In genomic region chr17:73179387-73179786, GRCh38 we compare ENCODE assay signal across 8 cellular contexts. TPM values are rescaled to one million over a fixed set of nuclear protein-coding genes. Genes with fewer than 3 reads are reported as not detected.
"Had no signal": no experiment of that assay in that cellular context is flagged by ENCODE, and none has a peak within 500 bp of the region (broad histone marks: within the 10 kb centered on the region; RNA-seq: fewer than 3 reads in every experiment).

No MANE protein-coding gene starts in this region.

- H3K9me3 Mint-ChIP-seq: HFFc6 had no signal

- H3K4me1 ChIP-seq: HAP-1 had no signal

- H3K27me3 Mint-ChIP-seq: IgD-negative memory B cell had no signal

- H3K4me3 ChIP-seq: GM23248, HAP-1 had no signal

- H3K27ac Mint-ChIP-seq: HFFc6, IgD-negative memory B cell had no signal

- H3K9me3 ChIP-seq: HAP-1 had no signal

- H3K4me3 Mint-ChIP-seq: HFFc6, IgD-negative memory B cell had no signal

- H3K36me3 ChIP-seq: HAP-1 had no signal

- H3K4me1 Mint-ChIP-seq: IgD-negative memory B cell had no signal

- H3K9ac ChIP-seq: GM23248 had no signal

- H2AFZ ChIP-seq: GM23248 had no signal

- ATAC-seq: HCT116 had no signal

- DNase-seq: GM23248, GOT3, H7, HFFc6 had no signal

- H3K27ac ChIP-seq: GM23248, HL-60 had no signal

- H3K36me3 Mint-ChIP-seq: IgD-negative memory B cell had no signal

RNA-seq across cellular contexts. Expression of gene SSTR2, which starts 14.6 kb away (rescaled TPM):
- total RNA-seq: GM23248 had no signal
- polyA plus RNA-seq: IgD-negative memory B cell had no signal
